Comparison of ENCODE assay signal across 19 cellular contexts in the genomic region with DNA sequence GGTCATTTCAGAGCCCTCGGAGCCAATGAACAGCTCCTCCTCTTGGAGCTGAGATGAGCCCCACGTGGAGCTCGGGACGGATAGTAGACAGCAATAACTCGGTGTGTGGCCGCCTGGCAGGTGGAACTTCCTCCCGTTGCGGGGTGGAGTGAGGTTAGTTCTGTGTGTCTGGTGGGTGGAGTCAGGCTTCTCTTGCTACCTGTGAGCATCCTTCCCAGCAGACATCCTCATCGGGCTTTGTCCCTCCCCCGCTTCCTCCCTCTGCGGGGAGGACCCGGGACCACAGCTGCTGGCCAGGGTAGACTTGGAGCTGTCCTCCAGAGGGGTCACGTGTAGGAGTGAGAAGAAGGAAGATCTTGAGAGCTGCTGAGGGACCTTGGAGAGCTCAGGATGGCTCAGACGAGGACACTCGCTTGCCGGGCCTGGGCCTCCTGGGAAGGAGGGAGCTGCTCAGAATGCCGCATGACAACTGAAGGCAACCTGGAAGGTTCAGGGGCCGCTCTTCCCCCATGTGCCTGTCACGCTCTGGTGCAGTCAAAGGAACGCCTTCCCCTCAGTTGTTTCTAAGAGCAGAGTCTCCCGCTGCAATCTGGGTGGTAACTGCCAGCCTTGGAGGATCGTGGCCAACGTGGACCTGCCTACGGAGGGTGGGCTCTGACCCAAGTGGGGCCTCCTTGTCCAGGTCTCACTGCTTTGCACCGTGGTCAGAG. TPM values are rescaled to one million over a fixed set of nuclear protein-coding genes. Genes with fewer than 3 reads are reported as not detected.
DNase-seq lines count a peak whose midpoint lies in the region; ATAC-seq and TF ChIP-seq lines count a peak whose summit lies in the region.
"Had no signal": no experiment of that assay in that cellular context is flagged by ENCODE, and none has a peak within 500 bp of the region (broad histone marks: within the 10 kb centered on the region; RNA-seq: fewer than 3 reads in every experiment).

No MANE protein-coding gene starts in this region.

- H3K36me3 ChIP-seq in GM23338 (ENCODE audit: insufficient read depth), result peaks cover 7% of the 10 kb centered on the region; the same call in 1 of the 2 replicates
- peaks cover 0 to 33% (median 0%) of the 10 kb centered on the region in 3 donors for H3K36me3 ChIP-seq in Peyer's patch

- H3K36me3 Mint-ChIP-seq in activated CD8-positive, alpha-beta memory T cell treated with anti-CD3 and anti-CD28 coated beads, Interleukin-2, amount 10 ng/mL, durations not matched to agents 7 days and 5 days, result no peaks in the 10 kb centered on the region
- peaks cover 26% of the 10 kb centered on the region for H3K36me3 Mint-ChIP-seq in GM23338 (ENCODE audit: low read depth)
- peaks cover 17% of the 10 kb centered on the region for H3K36me3 Mint-ChIP-seq in activated T-helper 17 cell treated with anti-CD3 and anti-CD28 coated beads, Interleukin-2, amount 50 U/mL, for 72 hours (ENCODE audit: low read depth)
- H3K36me3 Mint-ChIP-seq in nephron (ENCODE audit: low read depth), result peaks cover 17% of the 10 kb centered on the region

- no peaks in the 10 kb centered on the region for H3K9me3 ChIP-seq in Peyer's patch
- H3K9me3 ChIP-seq: adrenal gland, Caco-2, heart right ventricle, neutrophil, suprapubic skin had no signal

- ATAC-seq in activated CD8-positive, alpha-beta memory T cell treated with anti-CD3 and anti-CD28 coated beads, Interleukin-2, amount 10 ng/mL, durations not matched to agents 7 days and 5 days, result peak; percentile 14
- ATAC-seq in GM23338, result peak; percentile 10; the same call in 2 of the 3 replicates
- ATAC-seq in activated T-helper 17 cell treated with anti-CD3 and anti-CD28 coated beads, Interleukin-2, amount 50 U/mL, for 72 hours (replicated peaks), result no peak
- ATAC-seq: heart right ventricle had no signal

- peaks cover 1% of the 10 kb centered on the region; the same call in 1 of the 2 replicates for H3K4me1 ChIP-seq in GM23338 (ENCODE audit: insufficient read depth)
- no peaks in the 10 kb centered on the region for H3K4me1 ChIP-seq in Peyer's patch
- H3K4me1 ChIP-seq: adrenal gland, Caco-2, suprapubic skin had no signal

- 0 out of 2 replicates have a peak, but pooled peaks cover under 1% of the 10 kb centered on the region for H3F3A ChIP-seq in GM23338 (replicated peaks; ENCODE audit: low read depth)

- H2AFZ ChIP-seq in GM23338, result no peak overlapping the region

- peaks cover 17% of the 10 kb centered on the region for H3K4me1 Mint-ChIP-seq in activated CD8-positive, alpha-beta memory T cell treated with anti-CD3 and anti-CD28 coated beads, Interleukin-2, amount 10 ng/mL, durations not matched to agents 7 days and 5 days
- H3K4me1 Mint-ChIP-seq in GM23338, result peaks cover 38% of the 10 kb centered on the region
- peaks cover 7% of the 10 kb centered on the region for H3K4me1 Mint-ChIP-seq in activated T-helper 17 cell treated with anti-CD3 and anti-CD28 coated beads, Interleukin-2, amount 50 U/mL, for 72 hours
- H3K4me1 Mint-ChIP-seq in nephron, result peaks cover 36% of the 10 kb centered on the region

- no peak overlapping the region for H3K4me2 ChIP-seq in GM23338

- H3K27me3 ChIP-seq in GM23338 (ENCODE audit: insufficient read depth) (no peaks in the 10 kb centered on the region), Peyer's patch (no peaks in the 10 kb centered on the region)
- H3K27me3 ChIP-seq: adrenal gland, heart right ventricle, neutrophil, suprapubic skin had no signal

- CTCF ChIA-PET in activated CD8-positive, alpha-beta memory T cell treated with anti-CD3 and anti-CD28 coated beads, Interleukin-2, amount 10 ng/mL, durations not matched to agents 7 days and 5 days (lab: Charles Lee), result interaction anchor here (1.3 kb wide), 2 partner anchors 10 to 50 kb away, joined by 3 read pairs; no protein-coding TSS in a partner anchor

- no peak for TF ChIP-seq POLR2A in Peyer's patch (IDR thresholded peaks at IDR 0.05)

- H3K4me3 ChIP-seq in GM23338, result no peak overlapping the region
- no peak overlapping the region for H3K4me3 ChIP-seq in Peyer's patch
- H3K4me3 ChIP-seq: adrenal gland, heart right ventricle, suprapubic skin had no signal

- H3K27ac Mint-ChIP-seq in activated CD8-positive, alpha-beta memory T cell treated with anti-CD3 and anti-CD28 coated beads, Interleukin-2, amount 10 ng/mL, durations not matched to agents 7 days and 5 days, result no peak overlapping the region
- H3K27ac Mint-ChIP-seq in GM23338 (no peak overlapping the region), nephron (peak overlapping the region in 2 of 3 experiments; percentile 73 to 82)
- H3K27ac Mint-ChIP-seq in activated T-helper 17 cell treated with anti-CD3 and anti-CD28 coated beads, Interleukin-2, amount 50 U/mL, for 72 hours, result peak overlapping the region; percentile 77
- H3K27ac Mint-ChIP-seq: activated B cell treated with CpG ODN at 0.5 μM for 24 hours had no signal

- H3K9me3 Mint-ChIP-seq in activated CD8-positive, alpha-beta memory T cell treated with anti-CD3 and anti-CD28 coated beads, Interleukin-2, amount 10 ng/mL, durations not matched to agents 7 days and 5 days (ENCODE audit: low read depth), result no peaks in the 10 kb centered on the region
- H3K9me3 Mint-ChIP-seq in GM23338, result no peaks in the 10 kb centered on the region
- no peaks in the 10 kb centered on the region for H3K9me3 Mint-ChIP-seq in activated T-helper 17 cell treated with anti-CD3 and anti-CD28 coated beads, Interleukin-2, amount 50 U/mL, for 72 hours
- H3K9me3 Mint-ChIP-seq in nephron, result no peaks in the 10 kb centered on the region
- H3K9me3 Mint-ChIP-seq: activated B cell treated with CpG ODN at 0.5 μM for 24 hours had no signal

- TF ChIP-seq CTCF in GM23338 (conservative IDR thresholded peaks at IDR 0.05; ENCODE audit: low read depth in 2 of 2), result no peak
- no peak for TF ChIP-seq CTCF in nephron (IDR thresholded peaks at IDR 0.05; ENCODE audit: unreplicated experiment in 3 of 3)
- TF ChIP-seq CTCF in Peyer's patch (IDR thresholded peaks at IDR 0.05), result no peak

- no peaks in the 10 kb centered on the region for H3K79me2 ChIP-seq in GM23338 (replicated peaks; ENCODE audit: insufficient read depth)

- H3K27ac ChIP-seq in GM23338 (ENCODE audit: low read depth) (no peak overlapping the region), Peyer's patch (no peak overlapping the region)
- H3K27ac ChIP-seq: adrenal gland, heart right ventricle, neutrophil, suprapubic skin had no signal

- peak; percentile 47 for DNase-seq in activated CD8-positive, alpha-beta memory T cell treated with anti-CD3 and anti-CD28 coated beads, Interleukin-2, amount 10 ng/mL, durations not matched to agents 7 days and 5 days
- no peak for DNase-seq in activated CD8-positive, alpha-beta memory T cell treated with anti-CD3 and anti-CD28 coated beads, Interleukin-2, amount 50 U/mL, for 4 hours
- DNase-seq in GM23338 (ENCODE audit: low spot score) (peak; percentile 19), NCI-H345 (lab: John Stamatoyannopoulos, UW) (no peak), Peyer's patch (no peak)
- no peak for DNase-seq in stimulated activated CD4-positive, alpha-beta T cell treated with anti-CD3 and anti-CD28 coated beads, Interleukin-4, amount 100 ng/mL, for 24 hours
- DNase-seq: ACHN, activated B cell treated with CpG ODN at 0.5 μM for 24 hours, adrenal gland, Caco-2, EL, heart right ventricle, islet precursor cell, SHP77 had no signal

- no peak overlapping the region for H3K4me3 Mint-ChIP-seq in activated CD8-positive, alpha-beta memory T cell treated with anti-CD3 and anti-CD28 coated beads, Interleukin-2, amount 10 ng/mL, durations not matched to agents 7 days and 5 days
- no peak overlapping the region for H3K4me3 Mint-ChIP-seq in GM23338
- no peak overlapping the region for H3K4me3 Mint-ChIP-seq in activated T-helper 17 cell treated with anti-CD3 and anti-CD28 coated beads, Interleukin-2, amount 50 U/mL, for 72 hours
- H3K4me3 Mint-ChIP-seq in nephron, result no peak overlapping the region
- H3K4me3 Mint-ChIP-seq: activated B cell treated with CpG ODN at 0.5 μM for 24 hours had no signal

- peaks cover 11% of the 10 kb centered on the region for H4K20me1 ChIP-seq in GM23338 (replicated peaks; ENCODE audit: insufficient read depth)

- H3K9me2 ChIP-seq in GM23338 (ENCODE audit: insufficient read depth), result no peaks in the 10 kb centered on the region

- H3K27me3 Mint-ChIP-seq in activated CD8-positive, alpha-beta memory T cell treated with anti-CD3 and anti-CD28 coated beads, Interleukin-2, amount 10 ng/mL, durations not matched to agents 7 days and 5 days, result no peaks in the 10 kb centered on the region
- H3K27me3 Mint-ChIP-seq in GM23338 (ENCODE audit: insufficient read depth, low read depth, poor library complexity) (peaks cover 21% of the 10 kb centered on the region), nephron (ENCODE audit: low read depth) (peaks cover 1% of the 10 kb centered on the region)
- no peaks in the 10 kb centered on the region for H3K27me3 Mint-ChIP-seq in activated T-helper 17 cell treated with anti-CD3 and anti-CD28 coated beads, Interleukin-2, amount 50 U/mL, for 72 hours
- H3K27me3 Mint-ChIP-seq: activated B cell treated with CpG ODN at 0.5 μM for 24 hours had no signal

RNA-seq across cellular contexts. Expression of a gene that starts 5.7 kb away (rescaled TPM):
- under 1 TPM; 0.73 to 0.82 TPM for total RNA-seq in activated CD8-positive, alpha-beta memory T cell treated with anti-CD3 and anti-CD28 coated beads, Interleukin-2, amount 10 ng/mL, durations not matched to agents 7 days and 5 days
- total RNA-seq in GM23338 (2014; rRNA removed; shearing (Covaris generic)), result 1.0 and 1.2 TPM in 2 replicates
- polyA plus RNA-seq in GM23338 (2016; fragmentation: Nextera tagmentation; extraction: Ambion mirVana), result 0.29 and 0.31 TPM in 2 replicates
- 1 to 10 TPM; 1.1 to 1.2 TPM for total RNA-seq in activated T-helper 17 cell treated with anti-CD3 and anti-CD28 coated beads, Interleukin-2, amount 50 U/mL, for 72 hours
- total RNA-seq in Peyer's patch, result 1 to 10 TPM in 3 of 4 donors, under 1 TPM in 1; 0.35 to 2.5 (median 1.5) TPM
- polyA plus RNA-seq: fibroblast of lung had no signal

RNA-seq across cellular contexts. Expression of a gene that starts 49.6 kb away (rescaled TPM):
- 1 to 10 TPM; 2.1 to 5.0 TPM for total RNA-seq in activated CD8-positive, alpha-beta memory T cell treated with anti-CD3 and anti-CD28 coated beads, Interleukin-2, amount 10 ng/mL, durations not matched to agents 7 days and 5 days
- 13.4 and 19.0 TPM in 2 replicates for total RNA-seq in GM23338 (2014; rRNA removed; shearing (Covaris generic))
- polyA plus RNA-seq in GM23338 (2016; fragmentation: Nextera tagmentation; extraction: Ambion mirVana), result 8.0 and 8.2 TPM in 2 replicates
- total RNA-seq in activated T-helper 17 cell treated with anti-CD3 and anti-CD28 coated beads, Interleukin-2, amount 50 U/mL, for 72 hours, result 10 to 100 TPM in 1 of 2 donors, 1 to 10 TPM in 1; 9.2 to 10.6 TPM
- 10 to 100 TPM; 24.3 to 36.5 (median 35.3) TPM for total RNA-seq in Peyer's patch

Comparison
In these comparisons a context has a peak if more than half of its experiments do, and no peak if none do; other contexts are left out.
1. DNase-seq: peak in activated CD8-positive, alpha-beta memory T cell treated with anti-CD3 and anti-CD28 coated beads, Interleukin-2, amount 10 ng/mL, durations not matched to agents 7 days and 5 days (single experiment) and GM23338 (single experiment); none in activated CD8-positive, alpha-beta memory T cell treated with anti-CD3 and anti-CD28 coated beads, Interleukin-2, amount 50 U/mL, for 4 hours (single experiment), NCI-H345 (single experiment), Peyer's patch (0 of 3) and stimulated activated CD4-positive, alpha-beta T cell treated with anti-CD3 and anti-CD28 coated beads, Interleukin-4, amount 100 ng/mL, for 24 hours (single experiment).
2. H3K27ac Mint-ChIP-seq: peak in activated T-helper 17 cell treated with anti-CD3 and anti-CD28 coated beads, Interleukin-2, amount 50 U/mL, for 72 hours (single experiment) and nephron (2 of 3); none in activated CD8-positive, alpha-beta memory T cell treated with anti-CD3 and anti-CD28 coated beads, Interleukin-2, amount 10 ng/mL, durations not matched to agents 7 days and 5 days (single experiment) and GM23338 (single experiment).